ENCODE assay signal across 8 cellular contexts in genomic region chr9:35811364-35812024, GRCh38. TPM values are rescaled to one million over a fixed set of nuclear protein-coding genes. Genes with fewer than 3 reads are reported as not detected.
DNase-seq lines count a peak whose midpoint lies in the region; ATAC-seq and TF ChIP-seq lines count a peak whose summit lies in the region.

No MANE protein-coding gene starts in this region.

- H3K36me3 Mint-ChIP-seq in activated CD4-positive, alpha-beta memory T cell treated with anti-CD3 and anti-CD28 coated beads for 36 hours = peaks cover 4% of the 10 kb centered on the region

- no peaks in the 10 kb centered on the region for H3K27me3 ChIP-seq in right cardiac atrium (ENCODE audit: control insufficient read depth, insufficient read depth)

- intact Hi-C loops in activated CD4-positive, alpha-beta memory T cell treated with anti-CD3 and anti-CD28 coated beads for 36 hours (cut with micrococcal nuclease) = no loop called here
- intact Hi-C loops in right cardiac atrium (cut with DNase I) = no loop called here

- CTCF ChIA-PET in HEK293 (lab: Yijun Ruan, JAX) = interaction anchor here (0.7 to 4.3 kb wide), 8 partner anchors 14 to 115 kb away, joined by 3 to 46 read pairs (median 5); no protein-coding TSS in a partner anchor
- CTCF ChIA-PET in activated CD4-positive, alpha-beta memory T cell treated with anti-CD3 and anti-CD28 coated beads for 36 hours (lab: Charles Lee) = interaction anchor here (0.7 to 4.6 kb wide), 9 partner anchors 13 to 200 kb away, joined by 3 to 35 read pairs (median 7); partner anchors contain the start of genes CCDC107 and RMRP

- peak; percentile 15 for DNase-seq in activated CD4-positive, alpha-beta memory T cell treated with anti-CD3 and anti-CD28 coated beads for 36 hours
- DNase-seq in right cardiac atrium (peak; percentile 28 to 74 (median 74)), NCI-H2227 treated with DMSO at 0.1 percent for 48 hours (lab: John Stamatoyannopoulos, UW) (no peak), putamen (ENCODE audit: low spot score) (no peak), NCI-H1436 treated with DMSO at 0.1 percent for 48 hours (lab: John Stamatoyannopoulos, UW) (no peak)

- POLR2A ChIA-PET in HEK293 (lab: Yijun Ruan, JAX) = interaction anchor here (0.6 to 2.1 kb wide), 7 partner anchors 13 to 153 kb away, joined by 3 to 6 read pairs (median 4); partner anchors contain the start of genes CCDC107, CREB3, FAM221B and RMRP
- POLR2A ChIA-PET in activated CD4-positive, alpha-beta memory T cell treated with anti-CD3 and anti-CD28 coated beads for 36 hours (lab: Charles Lee) = interaction anchor here (1.0 kb wide), 1 partner anchor 13 kb away, joined by 3 read pairs; no protein-coding TSS in a partner anchor

- H3K27ac Mint-ChIP-seq in activated CD4-positive, alpha-beta memory T cell treated with anti-CD3 and anti-CD28 coated beads for 36 hours = peak overlapping the region; percentile 93

- ATAC-seq in right cardiac atrium (no peak), esophagus mucosa (no peak)

- peak overlapping the region; percentile 42 for H3K4me3 ChIP-seq in HEK293 (ENCODE audit: low read depth, low read length)
- peak overlapping the region; percentile 34 for H3K4me3 ChIP-seq in right cardiac atrium (ENCODE audit: low read length)
- H3K4me3 ChIP-seq in skin epidermis = peak overlapping the region; percentile 24 to 46 (median 28)

- no peak for TF ChIP-seq CTCF in HEK293 (tag by site-specific recombination; IDR thresholded peaks at IDR 0.05)

- H3K9me3 Mint-ChIP-seq in activated CD4-positive, alpha-beta memory T cell treated with anti-CD3 and anti-CD28 coated beads for 36 hours = no peaks in the 10 kb centered on the region

- peaks cover 33% of the 10 kb centered on the region for H3K4me1 Mint-ChIP-seq in activated CD4-positive, alpha-beta memory T cell treated with anti-CD3 and anti-CD28 coated beads for 36 hours (ENCODE audit: low read depth)

- H3K9me3 ChIP-seq in HEK293 (ENCODE audit: control insufficient read depth, insufficient read depth, low read depth, low read length) (no peaks in the 10 kb centered on the region), right cardiac atrium (ENCODE audit: control insufficient read depth, low read length) (no peaks in the 10 kb centered on the region)

- peaks cover 0 to 38% of the 10 kb centered on the region in 2 experiments; a peak in 1 of 3 replicates for H3K36me3 ChIP-seq in HEK293 (ENCODE audit: control insufficient read depth in 2 of 2, insufficient read depth in 1 of 2, low read length in 2 of 2)

- peak overlapping the region; percentile 77 for H3K4me3 Mint-ChIP-seq in activated CD4-positive, alpha-beta memory T cell treated with anti-CD3 and anti-CD28 coated beads for 36 hours

- no peak overlapping the region for H3K27ac ChIP-seq in HEK293 (ENCODE audit: extremely low read depth, low read depth, low read length)
- H3K27ac ChIP-seq in right cardiac atrium (ENCODE audit: low read length) = peak overlapping the region; percentile 81
- peak overlapping the region in 17 of 21 experiments; percentile 13 to 85 (median 55) for H3K27ac ChIP-seq in skin epidermis

- no peaks in the 10 kb centered on the region for H3K27me3 Mint-ChIP-seq in activated CD4-positive, alpha-beta memory T cell treated with anti-CD3 and anti-CD28 coated beads for 36 hours

- no peaks in the 10 kb centered on the region for H3K4me1 ChIP-seq in HEK293 (ENCODE audit: control insufficient read depth, insufficient read depth, low read length)
- peaks cover 16% of the 10 kb centered on the region for H3K4me1 ChIP-seq in right cardiac atrium (ENCODE audit: control insufficient read depth, insufficient read depth, low read length)

- 15% methylated on average over 13 of the region's 13 CpGs for WGBS in right cardiac atrium

TF ChIP-seq in HEK293, 187 proteins besides CTCF, POLR2A, EP300 and RAD21:
- TF ChIP-seq ZFP69B (tag by site-specific recombination; IDR thresholded peaks at IDR 0.05) (peak; percentile 95; the same call in 1 of the 2 replicates), ZBTB44 (tag by site-specific recombination; IDR thresholded peaks at IDR 0.05) (peak; percentile 99), ZEB2 (tag by site-specific recombination; IDR thresholded peaks at IDR 0.05) (no peak)

RNA-seq across cellular contexts. Expression of gene SPAG8, which starts 0.6 kb away (rescaled TPM):
- total RNA-seq in activated CD4-positive, alpha-beta memory T cell treated with anti-CD3 and anti-CD28 coated beads for 36 hours = 1 to 10 TPM; 1.1 to 1.4 TPM
- total RNA-seq in right cardiac atrium = 1 to 10 TPM; 2.6 to 6.0 (median 4.9) TPM
- polyA plus RNA-seq in right cardiac atrium = 5.4 TPM
- total RNA-seq in esophagus mucosa = 0.20 TPM

RNA-seq across cellular contexts. Expression of gene HINT2, which starts 3.3 kb away (rescaled TPM):
- total RNA-seq in activated CD4-positive, alpha-beta memory T cell treated with anti-CD3 and anti-CD28 coated beads for 36 hours = 10 to 100 TPM; 67.8 to 72.6 TPM
- 10 to 100 TPM; 56.7 to 60.7 (median 59.0) TPM for total RNA-seq in right cardiac atrium
- 108 TPM for polyA plus RNA-seq in right cardiac atrium
- total RNA-seq in esophagus mucosa = 30.2 TPM

RNA-seq across cellular contexts. Expression of gene FAM221B, which starts 17.0 kb away (rescaled TPM):
- total RNA-seq in activated CD4-positive, alpha-beta memory T cell treated with anti-CD3 and anti-CD28 coated beads for 36 hours = not detected
- total RNA-seq in right cardiac atrium (not detected), esophagus mucosa (not detected)
- polyA plus RNA-seq in right cardiac atrium = not detected

RNA-seq across cellular contexts. Expression of gene TMEM8B, which starts 17.5 kb away (rescaled TPM):
- total RNA-seq in activated CD4-positive, alpha-beta memory T cell treated with anti-CD3 and anti-CD28 coated beads for 36 hours = 1 to 10 TPM; 5.9 to 6.0 TPM
- 10 to 100 TPM; 19.5 to 21.3 (median 21.0) TPM for total RNA-seq in right cardiac atrium
- 12.7 TPM for polyA plus RNA-seq in right cardiac atrium
- total RNA-seq in esophagus mucosa = 1.7 TPM

RNA-seq across cellular contexts. Expression of gene NPR2, which starts 20.1 kb away (rescaled TPM):
- 1 to 10 TPM; 8.9 to 9.6 TPM for total RNA-seq in activated CD4-positive, alpha-beta memory T cell treated with anti-CD3 and anti-CD28 coated beads for 36 hours
- total RNA-seq in right cardiac atrium (10 to 100 TPM; 21.3 to 29.9 (median 26.3) TPM), esophagus mucosa (1.3 TPM)
- polyA plus RNA-seq in right cardiac atrium = 24.7 TPM

Comparison
In these comparisons a context has a peak if more than half of its experiments do, and no peak if none do; other contexts are left out.
1. DNase-seq: peak in activated CD4-positive, alpha-beta memory T cell treated with anti-CD3 and anti-CD28 coated beads for 36 hours (single experiment) and right cardiac atrium (3 of 3); none in NCI-H2227 treated with DMSO at 0.1 percent for 48 hours (single experiment), putamen (single experiment) and NCI-H1436 treated with DMSO at 0.1 percent for 48 hours (single experiment).
2. Peak in every context shown above with its lines, with median percentiles within 50 percentile points of each other: H3K4me3 ChIP-seq.